1 cellular context compared by ENCODE assay signal in genomic region chr18:9705183-9705864, GRCh38.
TF ChIP-seq lines count a peak whose summit lies in the region.

No MANE protein-coding gene starts in this region.

TF ChIP-seq in HEK293, 187 proteins besides CTCF, POLR2A, EP300 and RAD21 (continued from another document):
- TF ChIP-seq ZNF488 (tag by site-specific recombination; IDR thresholded peaks at IDR 0.05) = 0 out of 2 replicates have a peak, but pooled peaks have one; percentile 36
- TF ChIP-seq ZNF76 (tag by site-specific recombination; IDR thresholded peaks at IDR 0.05; ENCODE audit: borderline replicate concordance, low read depth) = no peak
- TF ChIP-seq ZNF621 (tag by site-specific recombination; IDR thresholded peaks at IDR 0.05) = no peak
- no peak for TF ChIP-seq EGR2 (tag by site-specific recombination; IDR thresholded peaks at IDR 0.05; ENCODE audit: low read depth)
- peak; percentile 22; the same call in 1 of the 2 replicates for TF ChIP-seq SCRT1 (tag by site-specific recombination; IDR thresholded peaks at IDR 0.05; ENCODE audit: borderline replicate concordance)
- no peak for TF ChIP-seq ZBTB7A (tag by site-specific recombination; IDR thresholded peaks at IDR 0.05; ENCODE audit: low read depth)
- TF ChIP-seq SALL2 (tag by site-specific recombination; IDR thresholded peaks at IDR 0.05; ENCODE audit: borderline replicate concordance) = no peak
- TF ChIP-seq RBAK (tag by site-specific recombination; IDR thresholded peaks at IDR 0.05) = no peak
- TF ChIP-seq ZNF211 (tag by site-specific recombination; IDR thresholded peaks at IDR 0.05; ENCODE audit: low read depth) = no peak
- TF ChIP-seq ZNF394 (tag by site-specific recombination; IDR thresholded peaks at IDR 0.05; ENCODE audit: borderline replicate concordance) = no peak
- TF ChIP-seq FEZF1 (tag by site-specific recombination; IDR thresholded peaks at IDR 0.05) = peak; percentile 91
- no peak for TF ChIP-seq ZNF202 (tag by site-specific recombination; IDR thresholded peaks at IDR 0.05; ENCODE audit: borderline replicate concordance)
- TF ChIP-seq ELK4 (IDR thresholded peaks at IDR 0.05; ENCODE audit: borderline replicate concordance, low read depth, low read length) = no peak
- TF ChIP-seq MZF1 (tag by site-specific recombination; IDR thresholded peaks at IDR 0.05; ENCODE audit: borderline replicate concordance) = no peak
- TF ChIP-seq ZNF112 (tag by site-specific recombination; IDR thresholded peaks at IDR 0.05) = no peak
- peak; percentile 18 for TF ChIP-seq SP3 (tag by site-specific recombination; IDR thresholded peaks at IDR 0.05)
- no peak for TF ChIP-seq PRDM2 (tag by site-specific recombination; IDR thresholded peaks at IDR 0.05; ENCODE audit: borderline replicate concordance)
- TF ChIP-seq ZNF530 (tag by site-specific recombination; IDR thresholded peaks at IDR 0.05; ENCODE audit: low read depth) = no peak
- no peak for TF ChIP-seq BCL11B (tag by site-specific recombination; IDR thresholded peaks at IDR 0.05; ENCODE audit: low read depth)
- no peak for TF ChIP-seq ZBTB21 (tag by site-specific recombination; IDR thresholded peaks at IDR 0.05)
- no peak for TF ChIP-seq ZNF280C (tag by site-specific recombination; IDR thresholded peaks at IDR 0.05)
- peak; percentile 68; the same call in 1 of the 2 replicates for TF ChIP-seq KLF1 (tag by site-specific recombination; IDR thresholded peaks at IDR 0.05)
- peak; percentile 54; the same call in 1 of the 2 replicates for TF ChIP-seq KLF10 (tag by site-specific recombination; IDR thresholded peaks at IDR 0.05)
- TF ChIP-seq GLI2 (tag by site-specific recombination; IDR thresholded peaks at IDR 0.05; ENCODE audit: borderline replicate concordance, low read depth) = peak; percentile 86
- TF ChIP-seq PBX3 (CRISPR knock-in tag; IDR thresholded peaks at IDR 0.05) = no peak
- no peak for TF ChIP-seq ZBTB26 (tag by site-specific recombination; optimal IDR thresholded peaks at IDR 0.05)
- TF ChIP-seq YY2 (tag by site-specific recombination; IDR thresholded peaks at IDR 0.05) = no peak
- TF ChIP-seq ZNF138 (tag by site-specific recombination; IDR thresholded peaks at IDR 0.05; ENCODE audit: borderline replicate concordance) = no peak
- no peak for TF ChIP-seq ZNF311 (tag by site-specific recombination; IDR thresholded peaks at IDR 0.05; ENCODE audit: borderline replicate concordance)
- peak; percentile 38; the same call in 1 of the 2 replicates for TF ChIP-seq ZNF362 (tag by site-specific recombination; IDR thresholded peaks at IDR 0.05)
- TF ChIP-seq ZNF292 (tag by site-specific recombination; IDR thresholded peaks at IDR 0.05; ENCODE audit: borderline replicate concordance, low read depth) = no peak
- TF ChIP-seq ZNF341 (tag by site-specific recombination; IDR thresholded peaks at IDR 0.05; ENCODE audit: low read depth) = no peak
